ENCODE assay signal across 25 cellular contexts in the genomic region with DNA sequence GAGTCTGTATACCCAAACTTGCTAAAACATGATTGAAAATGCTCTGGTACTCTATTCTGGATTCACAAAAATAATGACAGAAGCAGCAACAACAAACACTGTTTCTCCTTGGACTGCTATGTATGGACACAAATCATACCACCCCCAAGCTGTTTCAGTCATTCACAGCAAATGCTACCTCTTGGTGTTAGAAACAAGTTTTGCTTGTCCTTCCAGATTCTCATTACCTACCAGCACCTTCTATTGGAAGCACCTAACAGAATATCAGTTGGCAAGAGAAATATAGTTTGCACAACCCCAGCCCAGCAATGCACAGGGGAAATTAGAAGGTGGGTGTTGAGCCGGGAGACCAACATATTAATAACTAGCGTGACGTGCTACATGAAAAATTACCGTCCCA.
"Had no signal": no experiment of that assay in that cellular context is flagged by ENCODE, and none has a peak within 500 bp of the region (broad histone marks: within the 10 kb centered on the region; RNA-seq: fewer than 3 reads in every experiment).

No MANE protein-coding gene starts in this region.

- H3K4me2 ChIP-seq: hepatocyte had no signal

- H3K27me3 ChIP-seq: colonic mucosa, dorsolateral prefrontal cortex, esophagus muscularis mucosa, esophagus squamous epithelium, foreskin keratinocyte, gastrocnemius medialis, gastroesophageal sphincter, heart left ventricle, heart right ventricle, hepatocyte had no signal

- DNase-seq: colonic mucosa; cortex of kidney; dermis blood vessel endothelial cell; dorsolateral prefrontal cortex; effector CD4-positive, alpha-beta T cell; effector CD8-positive, alpha-beta T cell; effector memory CD4-positive, alpha-beta T cell; effector memory CD8-positive, alpha-beta T cell; endodermal cell; erythroblast; esophagus squamous epithelium; foreskin fibroblast; foreskin keratinocyte; foreskin melanocyte; gastrocnemius medialis; glutamatergic neuron; head of caudate nucleus; heart left ventricle; heart right ventricle had no signal

- H3K4me3 ChIP-seq: colonic mucosa, coronary artery, dorsolateral prefrontal cortex, esophagus muscularis mucosa, esophagus squamous epithelium, gastrocnemius medialis, gastroesophageal sphincter, heart left ventricle, heart right ventricle, hepatocyte had no signal

- H3K4me1 ChIP-seq: colonic mucosa, esophagus muscularis mucosa, esophagus squamous epithelium, foreskin keratinocyte, gastrocnemius medialis, gastroesophageal sphincter, heart left ventricle, heart right ventricle had no signal

- H3K27ac ChIP-seq: colonic mucosa, coronary artery, dorsolateral prefrontal cortex, epithelial cell of prostate, esophagus muscularis mucosa, esophagus squamous epithelium, foreskin keratinocyte, gastrocnemius medialis, gastroesophageal sphincter, heart left ventricle, heart right ventricle, hepatocyte had no signal

- H3K36me3 ChIP-seq: colonic mucosa, esophagus muscularis mucosa, esophagus squamous epithelium, gastrocnemius medialis, gastroesophageal sphincter, heart left ventricle, heart right ventricle had no signal

- ATAC-seq: effector memory CD8-positive, alpha-beta T cell; esophagus mucosa; foreskin keratinocyte; gastrocnemius medialis; gastroesophageal sphincter; heart left ventricle; heart right ventricle had no signal

- H2AFZ ChIP-seq: hepatocyte had no signal

- H3K79me2 ChIP-seq: hepatocyte had no signal

- H3K9me3 ChIP-seq: colonic mucosa, esophagus muscularis mucosa, esophagus squamous epithelium, gastrocnemius medialis, gastroesophageal sphincter, heart left ventricle, heart right ventricle had no signal
